13 cellular contexts compared by ENCODE assay signal in the genomic region with DNA sequence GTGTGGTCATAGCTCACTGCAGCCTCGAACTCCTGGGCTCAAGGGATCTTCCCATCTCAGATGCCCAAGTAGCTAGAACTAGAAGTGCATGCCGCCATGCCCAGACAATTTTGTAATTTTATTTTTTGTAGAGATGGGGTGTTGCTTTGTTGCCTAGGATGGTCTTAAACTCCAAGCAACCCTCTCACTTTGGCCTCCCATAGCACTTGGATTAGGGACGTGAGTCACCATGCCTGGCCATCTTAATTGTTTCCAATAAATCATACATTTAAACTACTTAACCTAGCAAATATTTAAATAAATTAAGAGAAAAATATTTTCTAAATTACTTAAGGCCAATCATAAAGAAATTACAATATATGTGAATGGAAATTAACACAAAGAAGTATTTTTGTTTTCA. TPM values are rescaled to one million over a fixed set of nuclear protein-coding genes. Genes with fewer than 3 reads are reported as not detected.
"Had no signal": no experiment of that assay in that cellular context is flagged by ENCODE, and none has a peak within 500 bp of the region (broad histone marks: within the 10 kb centered on the region; RNA-seq: fewer than 3 reads in every experiment).

No MANE protein-coding gene starts in this region.

- ATAC-seq: activated CD4-positive, alpha-beta T cell treated with anti-CD3 and anti-CD28 coated beads for 36 hours; activated CD8-positive, alpha-beta memory T cell treated with anti-CD3 and anti-CD28 coated beads, Interleukin-2, amount 10 ng/mL, durations not matched to agents 7 days and 5 days; natural killer cell treated with Interleukin-12 subunit alpha and Interleukin-12 subunit beta and Interleukin-15 and Interleukin-18, amount 100 ng/mL, for 72 hours had no signal

- H3K4me3 Mint-ChIP-seq: activated CD4-positive, alpha-beta memory T cell treated with anti-CD3 and anti-CD28 coated beads for 36 hours; activated CD4-positive, alpha-beta T cell treated with anti-CD3 and anti-CD28 coated beads for 36 hours; activated CD8-positive, alpha-beta memory T cell treated with anti-CD3 and anti-CD28 coated beads, Interleukin-2, amount 10 ng/mL, durations not matched to agents 7 days and 5 days; activated naive CD4-positive, alpha-beta T cell treated with anti-CD3 and anti-CD28 coated beads, Interleukin-2, amount 10 ng/mL, durations not matched to agents 7 days and 5 days had no signal

- DNase-seq: activated CD4-positive, alpha-beta memory T cell treated with anti-CD3 and anti-CD28 coated beads for 36 hours; activated CD4-positive, alpha-beta T cell treated with anti-CD3 and anti-CD28 coated beads for 36 hours; activated CD8-positive, alpha-beta memory T cell treated with anti-CD3 and anti-CD28 coated beads, Interleukin-2, amount 10 ng/mL, durations not matched to agents 7 days and 5 days; activated naive CD4-positive, alpha-beta T cell treated with anti-CD3 and anti-CD28 coated beads, Interleukin-2, amount 10 ng/mL, durations not matched to agents 7 days and 5 days; activated T-cell treated with anti-CD3 and anti-CD28 coated beads, Interleukin-2, amount 50 U/mL, for 1 hour; glutamatergic neuron; stimulated activated CD4-positive, alpha-beta T cell treated with anti-CD3 and anti-CD28 coated beads, Interleukin-12 subunit alpha, Interleukin-12 subunit beta, amount 100 ng/mL, for 4 hours; stimulated activated naive CD4-positive, alpha-beta T cell; substantia nigra; WERI-Rb-1 had no signal

- H3K27ac Mint-ChIP-seq: activated CD4-positive, alpha-beta memory T cell treated with anti-CD3 and anti-CD28 coated beads for 36 hours; activated CD4-positive, alpha-beta T cell treated with anti-CD3 and anti-CD28 coated beads for 36 hours; activated naive CD4-positive, alpha-beta T cell treated with anti-CD3 and anti-CD28 coated beads, Interleukin-2, amount 10 ng/mL, durations not matched to agents 7 days and 5 days had no signal

- H3K27ac ChIP-seq: tibial nerve, WERI-Rb-1 had no signal

- H3K36me3 ChIP-seq: tibial nerve, WERI-Rb-1 had no signal

- H3K27me3 ChIP-seq: tibial nerve had no signal

- H3K27me3 Mint-ChIP-seq: activated CD4-positive, alpha-beta memory T cell treated with anti-CD3 and anti-CD28 coated beads for 36 hours; activated CD4-positive, alpha-beta T cell treated with anti-CD3 and anti-CD28 coated beads for 36 hours; natural killer cell treated with Interleukin-12 subunit alpha and Interleukin-12 subunit beta and Interleukin-15 and Interleukin-18, amount 100 ng/mL, for 72 hours had no signal

- H3K36me3 Mint-ChIP-seq: activated CD4-positive, alpha-beta memory T cell treated with anti-CD3 and anti-CD28 coated beads for 36 hours; activated CD8-positive, alpha-beta memory T cell treated with anti-CD3 and anti-CD28 coated beads, Interleukin-2, amount 10 ng/mL, durations not matched to agents 7 days and 5 days; activated naive CD4-positive, alpha-beta T cell treated with anti-CD3 and anti-CD28 coated beads, Interleukin-2, amount 10 ng/mL, durations not matched to agents 7 days and 5 days had no signal

- H3K4me3 ChIP-seq: tibial nerve had no signal

RNA-seq across cellular contexts. Expression of gene ADGRL4, which starts 35.1 kb away (rescaled TPM):
- total RNA-seq: activated CD4-positive, alpha-beta memory T cell treated with anti-CD3 and anti-CD28 coated beads for 36 hours; activated CD4-positive, alpha-beta T cell treated with anti-CD3 and anti-CD28 coated beads for 36 hours; activated CD8-positive, alpha-beta memory T cell treated with anti-CD3 and anti-CD28 coated beads, Interleukin-2, amount 10 ng/mL, durations not matched to agents 7 days and 5 days; natural killer cell treated with Interleukin-12 subunit alpha and Interleukin-12 subunit beta and Interleukin-15 and Interleukin-18, amount 100 ng/mL, for 72 hours; T-helper 1 cell treated with Interleukin-12 subunit alpha and Interleukin-12 subunit beta and Interleukin-4 antibody, amounts not matched to agents 30 ng/mL and 1 ng/mL, for 36 hours had no signal
